Comparison of ENCODE assay signal across 10 cellular contexts in the genomic region with DNA sequence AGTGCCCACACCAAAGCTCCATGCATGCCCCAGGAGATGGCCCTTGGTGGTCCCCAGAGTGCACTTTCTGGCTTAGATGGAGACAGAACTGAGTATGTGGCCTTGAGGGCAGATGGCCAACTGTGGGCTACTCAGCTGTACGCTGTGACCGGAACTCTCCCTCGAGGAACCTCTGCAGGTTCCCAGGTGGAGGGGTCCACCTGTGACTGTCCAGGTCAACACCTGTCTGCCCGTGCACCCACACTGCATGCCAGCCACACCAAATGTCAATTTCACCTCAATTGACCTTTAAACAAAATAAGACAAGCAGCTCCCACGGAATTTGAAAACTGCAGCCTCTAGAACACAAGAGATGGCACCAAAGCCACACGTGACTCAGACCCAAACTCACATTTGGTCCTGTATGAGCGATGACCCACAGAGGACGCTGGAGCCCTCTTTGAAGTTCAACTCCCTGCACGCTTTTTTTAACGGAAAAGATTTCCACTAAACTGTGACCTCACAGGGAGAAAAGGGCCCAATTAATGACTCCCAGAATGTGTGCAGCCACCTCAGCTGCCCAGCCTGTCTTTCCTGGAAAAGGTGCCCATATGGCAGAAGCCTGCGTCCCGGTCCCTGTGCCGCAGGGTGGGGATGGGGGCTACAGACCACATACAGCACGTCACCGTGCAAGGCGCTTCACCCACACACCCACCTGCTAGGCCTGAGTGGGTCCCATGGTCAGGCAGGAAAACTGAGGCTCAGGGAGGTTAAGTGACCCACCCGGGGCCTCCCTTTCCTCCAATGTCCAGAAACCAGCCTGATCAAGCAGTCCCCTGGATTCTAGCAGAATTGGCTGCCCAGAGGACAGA. TPM values are rescaled to one million over a fixed set of nuclear protein-coding genes. Genes with fewer than 3 reads are reported as not detected.
DNase-seq lines count a peak whose midpoint lies in the region; ATAC-seq and TF ChIP-seq lines count a peak whose summit lies in the region.
"Had no signal": no experiment of that assay in that cellular context is flagged by ENCODE, and none has a peak within 500 bp of the region (broad histone marks: within the 10 kb centered on the region; RNA-seq: fewer than 3 reads in every experiment).

No MANE protein-coding gene starts in this region.

- H3K9ac ChIP-seq in skeletal muscle tissue (ENCODE audit: low read depth in 1 of 3, low read length in 3 of 3) (peak overlapping the region in 1 of 3 donors; percentile 45), smooth muscle cell (ENCODE audit: low read depth) (no peak overlapping the region)

- H3K4me3 ChIP-seq in skeletal muscle tissue (ENCODE audit: low read length in 3 of 3) (no peak overlapping the region), smooth muscle cell (no peak overlapping the region)

- H3F3A ChIP-seq in smooth muscle cell (ENCODE audit: low read depth): no peaks in the 10 kb centered on the region

- H3K9me3 Mint-ChIP-seq in activated naive CD4-positive, alpha-beta T cell treated with anti-CD3 and anti-CD28 coated beads, Interleukin-2, amount 10 ng/mL, durations not matched to agents 7 days and 5 days: no peaks in the 10 kb centered on the region

- H3K27ac Mint-ChIP-seq in activated naive CD4-positive, alpha-beta T cell treated with anti-CD3 and anti-CD28 coated beads, Interleukin-2, amount 10 ng/mL, durations not matched to agents 7 days and 5 days: no peak overlapping the region

- H3K79me2 ChIP-seq in smooth muscle cell (ENCODE audit: low read depth): no peaks in the 10 kb centered on the region

- no peak for TF ChIP-seq CTCF in smooth muscle cell (IDR thresholded peaks at IDR 0.05; ENCODE audit: borderline replicate concordance, insufficient read depth, poor library complexity, severe bottlenecking)

- H3K36me3 Mint-ChIP-seq in activated naive CD4-positive, alpha-beta T cell treated with anti-CD3 and anti-CD28 coated beads, Interleukin-2, amount 10 ng/mL, durations not matched to agents 7 days and 5 days: peaks cover 45% of the 10 kb centered on the region

- H2AFZ ChIP-seq in smooth muscle cell (ENCODE audit: low read depth): no peak overlapping the region

- H3K4me3 Mint-ChIP-seq in activated naive CD4-positive, alpha-beta T cell treated with anti-CD3 and anti-CD28 coated beads, Interleukin-2, amount 10 ng/mL, durations not matched to agents 7 days and 5 days: no peak overlapping the region

- ATAC-seq in GM18907 (IDR thresholded peaks at IDR 0.05; ENCODE audit: unreplicated experiment): peak; percentile 20
- peak; percentile 16 for ATAC-seq in HG02763 (IDR thresholded peaks at IDR 0.05; ENCODE audit: unreplicated experiment)

- no peaks in the 10 kb centered on the region for H3K4me1 Mint-ChIP-seq in activated naive CD4-positive, alpha-beta T cell treated with anti-CD3 and anti-CD28 coated beads, Interleukin-2, amount 10 ng/mL, durations not matched to agents 7 days and 5 days

- H3K27me3 ChIP-seq in skeletal muscle tissue (ENCODE audit: control insufficient read depth in 3 of 3, insufficient read depth in 3 of 3, low read length in 3 of 3) (no peaks in the 10 kb centered on the region), smooth muscle cell (ENCODE audit: low read depth) (no peaks in the 10 kb centered on the region)

- H3K9me3 ChIP-seq in skeletal muscle tissue (ENCODE audit: control insufficient read depth in 3 of 3, low read length in 3 of 3) (no peaks in the 10 kb centered on the region), smooth muscle cell (replicated peaks; ENCODE audit: low read depth) (no peaks in the 10 kb centered on the region)

- 89% methylated on average over 17 of the region's 17 CpGs for WGBS in smooth muscle cell (ENCODE audit: low lambda C conversion rate)

- peaks cover 11% of the 10 kb centered on the region for H4K20me1 ChIP-seq in smooth muscle cell (ENCODE audit: low read depth)

- DNase-seq in activated naive CD4-positive, alpha-beta T cell treated with anti-CD3 and anti-CD28 coated beads, Interleukin-2, amount 10 ng/mL, durations not matched to agents 7 days and 5 days: peak; percentile 38
- DNase-seq in NCI-H2107 treated with DMSO at 0.1 percent for 48 hours (lab: John Stamatoyannopoulos, UW; ENCODE audit: unreplicated experiment): no peak
- DNase-seq in AG08396 (ENCODE audit: low spot score): no peak
- DNase-seq in Kasumi-1 (lab: John Stamatoyannopoulos, UW): no peak
- DNase-seq in smooth muscle cell (lab: John Stamatoyannopoulos, UW; ENCODE audit: unreplicated experiment): no peak
- DNase-seq: cortex of kidney, NCI-H446 had no signal

- H3K4me1 ChIP-seq in skeletal muscle tissue (ENCODE audit: control insufficient read depth in 3 of 3, insufficient read depth in 3 of 3, low read length in 3 of 3): peaks cover 27 to 62% (median 34%) of the 10 kb centered on the region in 3 donors
- H3K4me1 ChIP-seq in smooth muscle cell (ENCODE audit: low read depth): no peaks in the 10 kb centered on the region

- H3K36me3 ChIP-seq in skeletal muscle tissue (ENCODE audit: control insufficient read depth in 3 of 3, insufficient read depth in 3 of 3, low read length in 3 of 3) (peaks cover 27 to 43% (median 40%) of the 10 kb centered on the region in 3 donors), smooth muscle cell (ENCODE audit: low read depth) (no peaks in the 10 kb centered on the region)

- no peaks in the 10 kb centered on the region for H3K27me3 Mint-ChIP-seq in activated naive CD4-positive, alpha-beta T cell treated with anti-CD3 and anti-CD28 coated beads, Interleukin-2, amount 10 ng/mL, durations not matched to agents 7 days and 5 days

- CTCF ChIA-PET in activated naive CD4-positive, alpha-beta T cell treated with anti-CD3 and anti-CD28 coated beads, Interleukin-2, amount 10 ng/mL, durations not matched to agents 7 days and 5 days (lab: Charles Lee): interaction anchor here (1.2 to 4.4 kb wide), 4 partner anchors 10 to 126 kb away, joined by 3 to 37 read pairs (median 9); no protein-coding TSS in a partner anchor

- peak overlapping the region; percentile 59 for H3K27ac ChIP-seq in skeletal muscle tissue (ENCODE audit: low read depth, low read length)
- H3K27ac ChIP-seq in smooth muscle cell (ENCODE audit: low read depth): no peak overlapping the region

- H3K4me2 ChIP-seq in smooth muscle cell: no peak overlapping the region

RNA-seq across cellular contexts. Expression of gene KLF2, which starts 47.7 kb away (rescaled TPM):
- total RNA-seq in skeletal muscle tissue (14.1 TPM), smooth muscle cell (2.7 and 8.7 TPM in 2 replicates)
- 11.2 and 18.0 TPM in 2 replicates for polyA plus RNA-seq in smooth muscle cell
